In genomic region chr17:1647802-1648581, GRCh38 we compare ENCODE assay signal across 1 cellular context.
TF ChIP-seq lines count a peak whose summit lies in the region.

No MANE protein-coding gene starts in this region.

TF ChIP-seq in H1, 55 proteins besides CTCF, POLR2A, EP300 and RAD21:
- TF ChIP-seq RNF2 (IDR thresholded peaks at IDR 0.05; ENCODE audit: borderline replicate concordance, low read depth, low read length, missing control alignments, poor library complexity, severe bottlenecking) (no peak), RBBP5 (IDR thresholded peaks at IDR 0.05; ENCODE audit: borderline replicate concordance, low read depth, low read length) (0 out of 2 replicates have a peak, but pooled peaks have one; percentile 61)
